Comparison of ENCODE assay signal across 2 cellular contexts in the genomic region with DNA sequence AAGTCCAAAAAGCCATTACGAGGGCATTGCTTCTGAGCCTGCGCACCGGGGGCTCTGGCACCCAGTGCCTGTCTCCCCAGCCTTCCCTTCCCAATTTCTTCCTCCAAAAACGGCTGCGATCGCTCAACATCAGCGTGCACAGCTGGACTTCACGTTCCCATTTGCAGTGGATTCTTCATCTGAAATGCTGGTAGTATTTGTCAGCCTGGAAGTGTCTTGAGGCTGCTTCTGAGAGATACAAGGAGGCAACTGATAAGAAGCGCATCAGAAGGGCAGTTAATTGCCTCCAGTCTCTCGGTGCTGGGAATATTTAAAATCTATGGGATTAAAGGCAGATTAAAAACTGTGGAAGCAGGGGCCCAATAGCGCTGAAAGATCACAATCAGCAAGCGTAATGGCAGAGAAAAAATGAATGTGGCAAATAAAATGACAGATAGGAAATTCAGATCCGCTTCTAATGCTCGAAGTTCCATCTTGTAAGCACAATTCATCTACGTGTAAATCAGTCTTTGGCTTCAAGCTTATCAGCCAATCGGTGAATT.
TF ChIP-seq lines count a peak whose summit lies in the region.

No MANE protein-coding gene starts in this region.

TF ChIP-seq in GM23338, 12 proteins besides CTCF, POLR2A, EP300 and RAD21 (continues in another document):
- TF ChIP-seq ZNF114 (CRISPR knock-in tag; IDR thresholded peaks at IDR 0.05) (no peak), EZH2 (IDR thresholded peaks at IDR 0.05; ENCODE audit: low read depth, unreplicated experiment) (no peak), EZH2phosphoT487 (IDR thresholded peaks at IDR 0.05; ENCODE audit: unreplicated experiment) (no peak), ZNF331 (CRISPR knock-in tag; IDR thresholded peaks at IDR 0.05; ENCODE audit: low read depth) (no peak), STAT1 (IDR thresholded peaks at IDR 0.05; ENCODE audit: unreplicated experiment) (no peak), JUNB (IDR thresholded peaks at IDR 0.05; ENCODE audit: unreplicated experiment) (no peak)
- TF ChIP-seq, protein P1, sequence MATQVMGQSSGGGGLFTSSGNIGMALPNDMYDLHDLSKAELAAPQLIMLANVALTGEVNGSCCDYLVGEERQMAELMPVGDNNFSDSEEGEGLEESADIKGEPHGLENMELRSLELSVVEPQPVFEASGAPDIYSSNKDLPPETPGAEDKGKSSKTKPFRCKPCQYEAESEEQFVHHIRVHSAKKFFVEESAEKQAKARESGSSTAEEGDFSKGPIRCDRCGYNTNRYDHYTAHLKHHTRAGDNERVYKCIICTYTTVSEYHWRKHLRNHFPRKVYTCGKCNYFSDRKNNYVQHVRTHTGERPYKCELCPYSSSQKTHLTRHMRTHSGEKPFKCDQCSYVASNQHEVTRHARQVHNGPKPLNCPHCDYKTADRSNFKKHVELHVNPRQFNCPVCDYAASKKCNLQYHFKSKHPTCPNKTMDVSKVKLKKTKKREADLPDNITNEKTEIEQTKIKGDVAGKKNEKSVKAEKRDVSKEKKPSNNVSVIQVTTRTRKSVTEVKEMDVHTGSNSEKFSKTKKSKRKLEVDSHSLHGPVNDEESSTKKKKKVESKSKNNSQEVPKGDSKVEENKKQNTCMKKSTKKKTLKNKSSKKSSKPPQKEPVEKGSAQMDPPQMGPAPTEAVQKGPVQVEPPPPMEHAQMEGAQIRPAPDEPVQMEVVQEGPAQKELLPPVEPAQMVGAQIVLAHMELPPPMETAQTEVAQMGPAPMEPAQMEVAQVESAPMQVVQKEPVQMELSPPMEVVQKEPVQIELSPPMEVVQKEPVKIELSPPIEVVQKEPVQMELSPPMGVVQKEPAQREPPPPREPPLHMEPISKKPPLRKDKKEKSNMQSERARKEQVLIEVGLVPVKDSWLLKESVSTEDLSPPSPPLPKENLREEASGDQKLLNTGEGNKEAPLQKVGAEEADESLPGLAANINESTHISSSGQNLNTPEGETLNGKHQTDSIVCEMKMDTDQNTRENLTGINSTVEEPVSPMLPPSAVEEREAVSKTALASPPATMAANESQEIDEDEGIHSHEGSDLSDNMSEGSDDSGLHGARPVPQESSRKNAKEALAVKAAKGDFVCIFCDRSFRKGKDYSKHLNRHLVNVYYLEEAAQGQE (IDR thresholded peaks at IDR 0.05; ENCODE audit: unreplicated experiment): no peak
- TF ChIP-seq, protein P2, sequence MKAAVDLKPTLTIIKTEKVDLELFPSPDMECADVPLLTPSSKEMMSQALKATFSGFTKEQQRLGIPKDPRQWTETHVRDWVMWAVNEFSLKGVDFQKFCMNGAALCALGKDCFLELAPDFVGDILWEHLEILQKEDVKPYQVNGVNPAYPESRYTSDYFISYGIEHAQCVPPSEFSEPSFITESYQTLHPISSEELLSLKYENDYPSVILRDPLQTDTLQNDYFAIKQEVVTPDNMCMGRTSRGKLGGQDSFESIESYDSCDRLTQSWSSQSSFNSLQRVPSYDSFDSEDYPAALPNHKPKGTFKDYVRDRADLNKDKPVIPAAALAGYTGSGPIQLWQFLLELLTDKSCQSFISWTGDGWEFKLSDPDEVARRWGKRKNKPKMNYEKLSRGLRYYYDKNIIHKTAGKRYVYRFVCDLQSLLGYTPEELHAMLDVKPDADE (IDR thresholded peaks at IDR 0.05): no peak
- TF ChIP-seq, protein P3, sequence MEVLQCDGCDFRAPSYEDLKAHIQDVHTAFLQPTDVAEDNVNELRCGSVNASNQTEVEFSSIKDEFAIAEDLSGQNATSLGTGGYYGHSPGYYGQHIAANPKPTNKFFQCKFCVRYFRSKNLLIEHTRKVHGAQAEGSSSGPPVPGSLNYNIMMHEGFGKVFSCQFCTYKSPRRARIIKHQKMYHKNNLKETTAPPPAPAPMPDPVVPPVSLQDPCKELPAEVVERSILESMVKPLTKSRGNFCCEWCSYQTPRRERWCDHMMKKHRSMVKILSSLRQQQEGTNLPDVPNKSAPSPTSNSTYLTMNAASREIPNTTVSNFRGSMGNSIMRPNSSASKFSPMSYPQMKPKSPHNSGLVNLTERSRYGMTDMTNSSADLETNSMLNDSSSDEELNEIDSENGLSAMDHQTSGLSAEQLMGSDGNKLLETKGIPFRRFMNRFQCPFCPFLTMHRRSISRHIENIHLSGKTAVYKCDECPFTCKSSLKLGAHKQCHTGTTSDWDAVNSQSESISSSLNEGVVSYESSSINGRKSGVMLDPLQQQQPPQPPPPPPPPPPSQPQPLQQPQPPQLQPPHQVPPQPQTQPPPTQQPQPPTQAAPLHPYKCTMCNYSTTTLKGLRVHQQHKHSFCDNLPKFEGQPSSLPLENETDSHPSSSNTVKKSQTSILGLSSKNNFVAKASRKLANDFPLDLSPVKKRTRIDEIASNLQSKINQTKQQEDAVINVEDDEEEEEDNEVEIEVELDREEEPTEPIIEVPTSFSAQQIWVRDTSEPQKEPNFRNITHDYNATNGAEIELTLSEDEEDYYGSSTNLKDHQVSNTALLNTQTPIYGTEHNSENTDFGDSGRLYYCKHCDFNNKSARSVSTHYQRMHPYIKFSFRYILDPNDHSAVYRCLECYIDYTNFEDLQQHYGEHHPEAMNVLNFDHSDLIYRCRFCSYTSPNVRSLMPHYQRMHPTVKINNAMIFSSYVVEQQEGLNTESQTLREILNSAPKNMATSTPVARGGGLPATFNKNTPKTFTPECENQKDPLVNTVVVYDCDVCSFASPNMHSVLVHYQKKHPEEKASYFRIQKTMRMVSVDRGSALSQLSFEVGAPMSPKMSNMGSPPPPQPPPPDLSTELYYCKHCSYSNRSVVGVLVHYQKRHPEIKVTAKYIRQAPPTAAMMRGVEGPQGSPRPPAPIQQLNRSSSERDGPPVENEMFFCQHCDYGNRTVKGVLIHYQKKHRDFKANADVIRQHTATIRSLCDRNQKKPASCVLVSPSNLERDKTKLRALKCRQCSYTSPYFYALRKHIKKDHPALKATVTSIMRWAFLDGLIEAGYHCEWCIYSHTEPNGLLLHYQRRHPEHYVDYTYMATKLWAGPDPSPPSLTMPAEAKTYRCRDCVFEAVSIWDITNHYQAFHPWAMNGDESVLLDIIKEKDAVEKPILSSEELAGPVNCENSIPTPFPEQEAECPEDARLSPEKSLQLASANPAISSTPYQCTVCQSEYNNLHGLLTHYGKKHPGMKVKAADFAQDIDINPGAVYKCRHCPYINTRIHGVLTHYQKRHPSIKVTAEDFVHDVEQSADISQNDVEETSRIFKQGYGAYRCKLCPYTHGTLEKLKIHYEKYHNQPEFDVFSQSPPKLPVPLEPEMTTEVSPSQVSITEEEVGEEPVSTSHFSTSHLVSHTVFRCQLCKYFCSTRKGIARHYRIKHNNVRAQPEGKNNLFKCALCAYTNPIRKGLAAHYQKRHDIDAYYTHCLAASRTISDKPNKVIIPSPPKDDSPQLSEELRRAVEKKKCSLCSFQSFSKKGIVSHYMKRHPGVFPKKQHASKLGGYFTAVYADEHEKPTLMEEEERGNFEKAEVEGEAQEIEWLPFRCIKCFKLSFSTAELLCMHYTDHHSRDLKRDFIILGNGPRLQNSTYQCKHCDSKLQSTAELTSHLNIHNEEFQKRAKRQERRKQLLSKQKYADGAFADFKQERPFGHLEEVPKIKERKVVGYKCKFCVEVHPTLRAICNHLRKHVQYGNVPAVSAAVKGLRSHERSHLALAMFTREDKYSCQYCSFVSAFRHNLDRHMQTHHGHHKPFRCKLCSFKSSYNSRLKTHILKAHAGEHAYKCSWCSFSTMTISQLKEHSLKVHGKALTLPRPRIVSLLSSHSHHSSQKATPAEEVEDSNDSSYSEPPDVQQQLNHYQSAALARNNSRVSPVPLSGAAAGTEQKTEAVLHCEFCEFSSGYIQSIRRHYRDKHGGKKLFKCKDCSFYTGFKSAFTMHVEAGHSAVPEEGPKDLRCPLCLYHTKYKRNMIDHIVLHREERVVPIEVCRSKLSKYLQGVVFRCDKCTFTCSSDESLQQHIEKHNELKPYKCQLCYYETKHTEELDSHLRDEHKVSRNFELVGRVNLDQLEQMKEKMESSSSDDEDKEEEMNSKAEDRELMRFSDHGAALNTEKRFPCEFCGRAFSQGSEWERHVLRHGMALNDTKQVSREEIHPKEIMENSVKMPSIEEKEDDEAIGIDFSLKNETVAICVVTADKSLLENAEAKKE (CRISPR knock-in tag; IDR thresholded peaks at IDR 0.05): no peak

TF ChIP-seq in H1, 55 proteins besides CTCF, POLR2A, EP300 and RAD21:
- TF ChIP-seq BCL11A (IDR thresholded peaks at IDR 0.05; ENCODE audit: low read depth in 2 of 2, low read length in 2 of 2) (no peak), TEAD4 (IDR thresholded peaks at IDR 0.05; ENCODE audit: low read depth, low read length) (no peak), EZH2 (IDR thresholded peaks at IDR 0.05; ENCODE audit: low read depth, low read length, severe bottlenecking) (no peak), JUN (IDR thresholded peaks at IDR 0.05; ENCODE audit: low read depth, low read length) (no peak), RXRA (IDR thresholded peaks at IDR 0.05; ENCODE audit: insufficient read depth, low read depth, low read length) (no peak), YY1 (IDR thresholded peaks at IDR 0.05; ENCODE audit: low read depth, low read length) (no peak), CREB1 (IDR thresholded peaks at IDR 0.05) (no peak), HDAC6 (IDR thresholded peaks at IDR 0.05; ENCODE audit: low read depth, low read length) (no peak), TBP (IDR thresholded peaks at IDR 0.05; ENCODE audit: low read depth, low read length) (no peak), SP1 (IDR thresholded peaks at IDR 0.05; ENCODE audit: low read depth, low read length) (no peak), ZNF274 (IDR thresholded peaks at IDR 0.05; ENCODE audit: borderline replicate concordance, extremely low read depth, low read length) (no peak)
- TF ChIP-seq, protein P4, sequence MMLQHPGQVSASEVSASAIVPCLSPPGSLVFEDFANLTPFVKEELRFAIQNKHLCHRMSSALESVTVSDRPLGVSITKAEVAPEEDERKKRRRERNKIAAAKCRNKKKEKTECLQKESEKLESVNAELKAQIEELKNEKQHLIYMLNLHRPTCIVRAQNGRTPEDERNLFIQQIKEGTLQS (IDR thresholded peaks at IDR 0.05; ENCODE audit: insufficient read depth, low read depth, low read length): no peak
